Comparison of ENCODE assay signal across 11 cellular contexts in genomic region chr1:159076438-159076752, GRCh38. TPM values are rescaled to one million over a fixed set of nuclear protein-coding genes. Genes with fewer than 3 reads are reported as not detected.
A peak's percentile ranks its signal among the peaks of the same experiment; 100 is the strongest.
DNase-seq lines count a peak whose midpoint lies in the region; ATAC-seq and TF ChIP-seq lines count a peak whose summit lies in the region.
"Had no signal": no experiment of that assay in that cellular context is flagged by ENCODE, and none has a peak within 500 bp of the region (broad histone marks: within the 10 kb centered on the region; RNA-seq: fewer than 3 reads in every experiment).

No MANE protein-coding gene starts in this region.

- TF ChIP-seq CTCF in DOHH2 (IDR thresholded peaks at IDR 0.05; ENCODE audit: low read depth, low read length, poor library complexity, severe bottlenecking), result no peak
- no peak for TF ChIP-seq CTCF in SU-DHL-6 (IDR thresholded peaks at IDR 0.05; ENCODE audit: insufficient read depth, low read length, poor library complexity, severe bottlenecking)
- no peak for TF ChIP-seq CTCF in omental fat pad (IDR thresholded peaks at IDR 0.05)
- no peak for TF ChIP-seq CTCF in breast epithelium (IDR thresholded peaks at IDR 0.05)

- H3K4me3 ChIP-seq in DOHH2 (ENCODE audit: low read length) (peak overlapping the region; percentile 76), SU-DHL-6 (ENCODE audit: insufficient read depth, low read length, poor library complexity, severe bottlenecking) (peak overlapping the region; percentile 92), breast epithelium (peak overlapping the region in 1 of 3 donors; percentile 1)
- H3K4me3 ChIP-seq: neural progenitor cell, tibial artery had no signal

- peak overlapping the region; percentile 100 for H3K27ac ChIP-seq in DOHH2 (ENCODE audit: low read depth, low read length)
- H3K27ac ChIP-seq in SU-DHL-6 (ENCODE audit: low read depth, low read length), result peak overlapping the region; percentile 100
- no peak overlapping the region for H3K27ac ChIP-seq in breast epithelium
- H3K27ac ChIP-seq: neural progenitor cell, tibial artery had no signal

- H3K27me3 ChIP-seq in DOHH2 (ENCODE audit: control insufficient read depth, low read length) (no peaks in the 10 kb centered on the region), SU-DHL-6 (ENCODE audit: low read length) (no peaks in the 10 kb centered on the region), breast epithelium (no peaks in the 10 kb centered on the region)
- H3K27me3 ChIP-seq: neural progenitor cell had no signal

- no peak for TF ChIP-seq POLR2A in breast epithelium (IDR thresholded peaks at IDR 0.05)

- H3K9ac ChIP-seq in SU-DHL-6 (ENCODE audit: low read length), result peak overlapping the region; percentile 83
- H3K9ac ChIP-seq: neural progenitor cell had no signal

- H3K9me3 Mint-ChIP-seq in memory B cell, result no peaks in the 10 kb centered on the region
- H3K9me3 Mint-ChIP-seq: neural progenitor cell had no signal

- H3K36me3 ChIP-seq in DOHH2 (ENCODE audit: control insufficient read depth, low read length), result peaks cover 45% of the 10 kb centered on the region
- H3K36me3 ChIP-seq in SU-DHL-6 (ENCODE audit: low read length), result no peaks in the 10 kb centered on the region
- H3K36me3 ChIP-seq in breast epithelium, result no peaks in the 10 kb centered on the region
- H3K36me3 ChIP-seq: neural progenitor cell, tibial artery had no signal

- peaks cover 14% of the 10 kb centered on the region for H3F3A ChIP-seq in DOHH2 (ENCODE audit: control insufficient read depth, insufficient read depth)
- H3F3A ChIP-seq in SU-DHL-6 (ENCODE audit: insufficient read depth), result peaks cover 44% of the 10 kb centered on the region

- peak overlapping the region; percentile 99 for H3K27ac Mint-ChIP-seq in memory B cell
- H3K27ac Mint-ChIP-seq: neural progenitor cell had no signal

- H3K4me2 ChIP-seq in DOHH2 (ENCODE audit: low read length) (peak overlapping the region; percentile 74), SU-DHL-6 (ENCODE audit: low read depth, low read length, poor library complexity, severe bottlenecking) (peak overlapping the region; percentile 98)
- H3K4me2 ChIP-seq: neural progenitor cell had no signal

- H3K9me2 ChIP-seq in DOHH2 (replicated peaks; ENCODE audit: control insufficient read depth, low read length) (no peaks in the 10 kb centered on the region), SU-DHL-6 (replicated peaks; ENCODE audit: insufficient read depth, low read length) (no peaks in the 10 kb centered on the region)

- intact Hi-C loops in breast epithelium (cut with DNase I; ENCODE audit: low total_unique reads), result no loop called here

- peak overlapping the region; percentile 98 for H3K4me3 Mint-ChIP-seq in memory B cell
- H3K4me3 Mint-ChIP-seq: neural progenitor cell had no signal

- peak; percentile 9 for ATAC-seq in GM19455 (IDR thresholded peaks at IDR 0.05; ENCODE audit: unreplicated experiment)
- ATAC-seq in memory B cell (ENCODE audit: low read depth), result no peak
- no peak for ATAC-seq in omental fat pad (ENCODE audit: low FRiP score)
- no peak for ATAC-seq in HG03469 (IDR thresholded peaks at IDR 0.05; ENCODE audit: unreplicated experiment)

- peaks cover 62% of the 10 kb centered on the region for H3K79me2 ChIP-seq in DOHH2 (ENCODE audit: control insufficient read depth, low read length)
- peaks cover 51% of the 10 kb centered on the region for H3K79me2 ChIP-seq in SU-DHL-6 (ENCODE audit: insufficient read depth, low read length)

- DNase-seq in memory B cell (ENCODE audit: low spot score in 2 of 2), result no peak
- no peak for DNase-seq in NCI-H187 treated with DMSO at 0.1 percent for 48 hours (lab: John Stamatoyannopoulos, UW)
- no peak for DNase-seq in omental fat pad (ENCODE audit: low spot score)
- no peak for DNase-seq in breast epithelium (ENCODE audit: low spot score in 2 of 2)
- DNase-seq: NCI-H524 treated with DMSO at 0.1 percent for 48 hours, tibial artery had no signal

- H3K4me1 Mint-ChIP-seq in memory B cell, result peaks cover 34% of the 10 kb centered on the region
- H3K4me1 Mint-ChIP-seq: neural progenitor cell had no signal

- H3K4me1 ChIP-seq in DOHH2 (ENCODE audit: control insufficient read depth, low read length), result peaks cover 41% of the 10 kb centered on the region
- H3K4me1 ChIP-seq in breast epithelium, result no peaks in the 10 kb centered on the region
- H3K4me1 ChIP-seq: neural progenitor cell, tibial artery had no signal

- H3K36me3 Mint-ChIP-seq in memory B cell, result peaks cover 15% of the 10 kb centered on the region
- H3K36me3 Mint-ChIP-seq: neural progenitor cell had no signal

- H3K27me3 Mint-ChIP-seq in memory B cell, result no peaks in the 10 kb centered on the region

- no peaks in the 10 kb centered on the region for H3K9me3 ChIP-seq in DOHH2 (ENCODE audit: control insufficient read depth, insufficient read depth, low read length)
- no peaks in the 10 kb centered on the region for H3K9me3 ChIP-seq in SU-DHL-6 (ENCODE audit: insufficient read depth, low read length)
- no peaks in the 10 kb centered on the region for H3K9me3 ChIP-seq in breast epithelium
- H3K9me3 ChIP-seq: tibial artery had no signal

- H4K20me1 ChIP-seq in DOHH2 (ENCODE audit: control insufficient read depth, insufficient read depth, low read depth, low read length) (no peaks in the 10 kb centered on the region), SU-DHL-6 (ENCODE audit: low read depth, low read length) (no peaks in the 10 kb centered on the region)

- H2AFZ ChIP-seq in SU-DHL-6 (ENCODE audit: low read depth, low read length, severe bottlenecking), result peak overlapping the region; percentile 90
- H2AFZ ChIP-seq: neural progenitor cell had no signal

RNA-seq across cellular contexts. Expression of gene AIM2, which starts 0.2 kb away (rescaled TPM):
- total RNA-seq in omental fat pad (1 to 10 TPM in 2 of 4 donors, under 1 TPM in 2; 0.46 to 5.2 (median 1.2) TPM), breast epithelium (1 to 10 TPM in 1 of 3 donors, under 1 TPM in 2; 0.32 to 1.6 (median 0.73) TPM)

Comparison
In these comparisons a context has a peak if more than half of its experiments do, and no peak if none do; other contexts are left out.
1. H3K27ac ChIP-seq: peak in DOHH2 (single experiment) and SU-DHL-6 (single experiment); none in breast epithelium (0 of 2).